Comparison of ENCODE assay signal across 8 cellular contexts in the genomic region with DNA sequence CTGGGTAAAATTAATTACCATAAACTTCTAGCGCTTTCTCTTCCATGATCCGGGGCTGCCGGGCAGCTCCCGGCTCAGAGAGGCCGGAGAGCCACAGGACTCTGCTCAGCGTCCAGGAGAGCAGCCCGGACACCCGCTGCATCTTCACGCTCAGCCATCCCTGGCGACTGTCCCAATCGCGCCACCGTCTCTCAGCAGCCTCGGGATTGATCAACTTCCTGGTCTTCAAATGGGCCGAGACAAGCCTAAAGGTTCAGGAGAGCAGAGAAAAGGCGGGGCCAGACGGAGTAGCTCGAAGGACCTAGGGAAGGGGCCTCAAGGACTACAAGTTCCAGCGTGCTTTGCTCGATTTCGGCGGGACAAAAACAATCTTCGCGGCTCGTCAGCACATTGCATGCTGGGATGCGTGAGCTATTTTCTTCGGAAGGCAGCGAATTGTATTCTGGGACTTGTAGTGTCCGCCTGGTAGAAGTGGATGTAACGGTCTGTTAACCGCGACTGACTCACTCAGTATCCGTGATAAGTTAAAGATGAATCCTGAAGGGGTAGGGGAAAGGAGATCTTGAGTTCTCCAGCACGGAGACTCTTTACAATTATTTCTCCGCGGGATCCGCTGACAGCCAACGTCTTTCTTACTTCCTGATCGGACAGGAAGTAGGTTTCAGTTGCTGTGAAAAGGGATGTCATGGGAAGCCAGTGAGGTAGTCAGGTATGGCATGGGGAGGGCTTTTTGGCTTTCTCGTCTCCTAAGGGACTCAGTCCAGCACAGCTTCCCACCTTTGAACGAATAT. TPM values are rescaled to one million over a fixed set of nuclear protein-coding genes. Genes with fewer than 3 reads are reported as not detected.
A peak's percentile ranks its signal among the peaks of the same experiment; 100 is the strongest.
DNase-seq lines count a peak whose midpoint lies in the region; ATAC-seq lines count a peak whose summit lies in the region.

A gene with protein sequence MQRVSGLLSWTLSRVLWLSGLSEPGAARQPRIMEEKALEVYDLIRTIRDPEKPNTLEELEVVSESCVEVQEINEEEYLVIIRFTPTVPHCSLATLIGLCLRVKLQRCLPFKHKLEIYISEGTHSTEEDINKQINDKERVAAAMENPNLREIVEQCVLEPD (minus strand): TSS at position 212 of the 791 bp plus-strand sequence. CDS start 70 bp downstream, at position 142.

- peak within 1 kb of the TSS; percentile 90 for H3K27ac ChIP-seq in BLaER1

- DNase-seq in NCI-H526 treated with DMSO at 0.1 percent for 48 hours (lab: John Stamatoyannopoulos, UW) (peak; percentile 98), cortex of kidney (lab: John Stamatoyannopoulos, UW) (peak; percentile 37), left colon (peak; percentile 94 to 98)
- DNase-seq in activated CD4-positive, alpha-beta T cell treated with anti-CD3 and anti-CD28 coated beads, Interleukin-2, amount 10 ng/mL, durations not matched to agents 24 days and 14 days: peak; percentile 98
- DNase-seq in stimulated activated CD4-positive, alpha-beta T cell treated with anti-CD3 and anti-CD28 coated beads, Interleukin-1b, Interleukin-23, amount 100 ng/mL, for 48 hours: peak; percentile 97

- H3K9me3 ChIP-seq in BLaER1: no peaks in the 10 kb centered on the region

- H3K36me3 Mint-ChIP-seq in activated CD4-positive, alpha-beta T cell treated with anti-CD3 and anti-CD28 coated beads, Interleukin-2, amount 10 ng/mL, durations not matched to agents 24 days and 14 days (ENCODE audit: low read depth): peaks cover 21% of the 10 kb centered on the region

- peak within 1 kb of the TSS; percentile 89 for H3K4me2 ChIP-seq in BLaER1

- H3K27me3 Mint-ChIP-seq in activated CD4-positive, alpha-beta T cell treated with anti-CD3 and anti-CD28 coated beads, Interleukin-2, amount 10 ng/mL, durations not matched to agents 24 days and 14 days: no peaks in the 10 kb centered on the region

- H3K27me3 ChIP-seq in BLaER1: no peaks in the 10 kb centered on the region

- H3K4me3 Mint-ChIP-seq in activated CD4-positive, alpha-beta T cell treated with anti-CD3 and anti-CD28 coated beads, Interleukin-2, amount 10 ng/mL, durations not matched to agents 24 days and 14 days: peak within 1 kb of the TSS; percentile 98

- H3K4me3 ChIP-seq in BLaER1: peak within 1 kb of the TSS; percentile 80

- no peaks in the 10 kb centered on the region for H3K9me3 Mint-ChIP-seq in activated CD4-positive, alpha-beta T cell treated with anti-CD3 and anti-CD28 coated beads, Interleukin-2, amount 10 ng/mL, durations not matched to agents 24 days and 14 days

- H3K4me1 Mint-ChIP-seq in activated CD4-positive, alpha-beta T cell treated with anti-CD3 and anti-CD28 coated beads, Interleukin-2, amount 10 ng/mL, durations not matched to agents 24 days and 14 days: peaks cover 57% of the 10 kb centered on the region

- intact Hi-C loops in activated CD4-positive, alpha-beta T cell treated with anti-CD3 and anti-CD28 coated beads, Interleukin-2, amount 10 ng/mL, durations not matched to agents 24 days and 14 days (cut with micrococcal nuclease): loop anchor here (1.0 to 10.0 kb wide), 5 partner anchors 59 to 1201 kb away; a partner anchor contains a TSS
- intact Hi-C loops in left colon (cut with DNase I, micrococcal nuclease): no loop called here

- peaks cover 77% of the 10 kb centered on the region for H3K4me1 ChIP-seq in BLaER1

- H3K36me3 ChIP-seq in BLaER1: peaks cover 10% of the 10 kb centered on the region

- H3K9ac ChIP-seq in BLaER1: peak within 1 kb of the TSS; percentile 90

- H4K20me1 ChIP-seq in BLaER1: peaks cover 44% of the 10 kb centered on the region

- ATAC-seq in GM19324 (IDR thresholded peaks at IDR 0.05; ENCODE audit: low FRiP score, unreplicated experiment) (peak; percentile 70), HG03469 (IDR thresholded peaks at IDR 0.05; ENCODE audit: unreplicated experiment) (peak; percentile 49), left colon (peak; percentile 77)

- H3K27ac Mint-ChIP-seq in activated CD4-positive, alpha-beta T cell treated with anti-CD3 and anti-CD28 coated beads, Interleukin-2, amount 10 ng/mL, durations not matched to agents 24 days and 14 days: peak within 1 kb of the TSS; percentile 94

RNA-seq across cellular contexts. Expression of the gene that starts here (rescaled TPM):
- 72.3 and 73.0 TPM in 2 replicates for total RNA-seq in activated CD4-positive, alpha-beta T cell treated with anti-CD3 and anti-CD28 coated beads, Interleukin-2, amount 10 ng/mL, durations not matched to agents 24 days and 14 days
- total RNA-seq in left colon: 100 to 1,000 TPM in 1 of 2 donors, 10 to 100 TPM in 1; 86.5 to 106 TPM

Comparison
In these comparisons a context has a peak if more than half of its experiments do, and no peak if none do; other contexts are left out.
1. Peak in every context shown above with its lines: DNase-seq, ATAC-seq, H3K4me3 ChIP-seq and H3K27ac ChIP-seq.
2. DNase-seq: peak in every context shown above with its lines; median percentile 98 in NCI-H526 treated with DMSO at 0.1 percent for 48 hours; 98 in activated CD4-positive, alpha-beta T cell treated with anti-CD3 and anti-CD28 coated beads, Interleukin-2, amount 10 ng/mL, durations not matched to agents 24 days and 14 days; 97 in stimulated activated CD4-positive, alpha-beta T cell treated with anti-CD3 and anti-CD28 coated beads, Interleukin-1b, Interleukin-23, amount 100 ng/mL, for 48 hours; 96 in left colon; 37 in cortex of kidney.